Comparison of ENCODE assay signal across 1 cellular context in genomic region chr18:58097127-58097906, GRCh38.
TF ChIP-seq lines count a peak whose summit lies in the region.

No MANE protein-coding gene starts in this region.

TF ChIP-seq in HepG2, 621 proteins besides CTCF, POLR2A, EP300 and RAD21 (continued from another document):
- TF ChIP-seq PAXIP1 (CRISPR knock-in tag; conservative IDR thresholded peaks at IDR 0.05) (peak; percentile 23; the same call in 1 of the 2 replicates), SAP130 (CRISPR knock-in tag; IDR thresholded peaks at IDR 0.05; ENCODE audit: low read depth) (peak; percentile 14; the same call in 1 of the 2 replicates), RERE (CRISPR knock-in tag; IDR thresholded peaks at IDR 0.05; ENCODE audit: low read depth) (no peak), ZNF121 (CRISPR knock-in tag; IDR thresholded peaks at IDR 0.05) (peak; percentile 48), ARNT2 (CRISPR knock-in tag; IDR thresholded peaks at IDR 0.05; ENCODE audit: low read depth) (no peak), PHF21A (CRISPR knock-in tag; IDR thresholded peaks at IDR 0.05) (no peak), ZNF644 (CRISPR knock-in tag; IDR thresholded peaks at IDR 0.05; ENCODE audit: low read depth) (peak; percentile 36; the same call in 1 of the 2 replicates), TEAD3 (CRISPR knock-in tag; optimal IDR thresholded peaks at IDR 0.05; ENCODE audit: borderline replicate concordance) (peak; percentile 64), ZMYM3 (CRISPR knock-in tag; IDR thresholded peaks at IDR 0.05) (peak; percentile 17; the same call in 1 of the 2 replicates), ZSCAN22 (CRISPR knock-in tag; IDR thresholded peaks at IDR 0.05) (no peak), NPAS2 (CRISPR knock-in tag; IDR thresholded peaks at IDR 0.05; ENCODE audit: borderline replicate concordance) (no peak), SP4 (CRISPR knock-in tag; IDR thresholded peaks at IDR 0.05) (no peak), HDAC6 (IDR thresholded peaks at IDR 0.05; ENCODE audit: low read depth, low read length) (no peak), JUN (CRISPR knock-in tag; IDR thresholded peaks at IDR 0.05) (no peak), FOXP1 (IDR thresholded peaks at IDR 0.05) (no peak), FOXP1 (CRISPR knock-in tag; IDR thresholded peaks at IDR 0.05) (0 out of 2 replicates have a peak, but pooled peaks have one; percentile 26), FOXA3 (CRISPR knock-in tag; IDR thresholded peaks at IDR 0.05) (0 out of 2 replicates have a peak, but pooled peaks have one; percentile 16), ETV6 (CRISPR knock-in tag; conservative IDR thresholded peaks at IDR 0.05) (no peak), AGO1 (IDR thresholded peaks at IDR 0.05; ENCODE audit: low read depth, low read length, poor library complexity, severe bottlenecking) (no peak)
